Comparison of ENCODE assay signal across 9 cellular contexts in genomic region chr6:156395276-156395675, GRCh38.
DNase-seq lines count a peak whose midpoint lies in the region; ATAC-seq and TF ChIP-seq lines count a peak whose summit lies in the region.
"Had no signal": no experiment of that assay in that cellular context is flagged by ENCODE, and none has a peak within 500 bp of the region (broad histone marks: within the 10 kb centered on the region; RNA-seq: fewer than 3 reads in every experiment).

No MANE protein-coding gene starts in this region.

- peak; percentile 70 for ATAC-seq in HG02588 (IDR thresholded peaks at IDR 0.05; ENCODE audit: unreplicated experiment)
- peak; percentile 54 for ATAC-seq in effector memory CD8-positive, alpha-beta T cell (replicated peaks)

- H3K27me3 ChIP-seq in trophoblast cell (ENCODE audit: insufficient read depth, low read length) = no peaks in the 10 kb centered on the region
- no peaks in the 10 kb centered on the region for H3K27me3 ChIP-seq in prostate gland (replicated peaks; ENCODE audit: insufficient read depth)

- no peak overlapping the region for H3K18ac ChIP-seq in trophoblast cell (ENCODE audit: low read length)

- H3K4me3 Mint-ChIP-seq in effector memory CD8-positive, alpha-beta T cell = peak overlapping the region; percentile 28 to 72

- no peak for TF ChIP-seq CTCF in GM12864 (IDR thresholded peaks at IDR 0.05; ENCODE audit: low read depth, low read length, missing control alignments)
- no peak for TF ChIP-seq CTCF in OCI-LY7 (conservative IDR thresholded peaks at IDR 0.05; ENCODE audit: low read length)
- no peak for TF ChIP-seq CTCF in RWPE1 (conservative IDR thresholded peaks at IDR 0.05; ENCODE audit: low read depth)
- no peak for TF ChIP-seq CTCF in prostate gland (IDR thresholded peaks at IDR 0.05)

- H3K79me2 ChIP-seq in OCI-LY7 (ENCODE audit: insufficient read depth, low read depth, low read length) (peaks cover 22% of the 10 kb centered on the region; the same call in 1 of the 2 replicates), trophoblast cell (ENCODE audit: control insufficient read depth, insufficient read depth, low read length, poor library complexity) (no peaks in the 10 kb centered on the region)

- BruUV-seq in OCI-LY7 (replicated peaks; lab: Mats Ljungman, UMichigan) = no TSS peak

- no peak overlapping the region for H3K4ac ChIP-seq in trophoblast cell (ENCODE audit: low read depth, low read length)

- H3K23ac ChIP-seq in trophoblast cell (ENCODE audit: low read length) = no peak overlapping the region

- no peak overlapping the region for H2BK12ac ChIP-seq in trophoblast cell (ENCODE audit: low read length)

- no peak overlapping the region for H4K12ac ChIP-seq in trophoblast cell (ENCODE audit: low read depth, low read length)

- H3K27ac ChIP-seq in OCI-LY7 (ENCODE audit: low read depth, low read length, poor library complexity, severe bottlenecking) (peak overlapping the region; percentile 99), trophoblast cell (ENCODE audit: low read depth, low read length) (no peak overlapping the region), RWPE1 (no peak overlapping the region), prostate gland (no peak overlapping the region)

- WGBS in trophoblast cell (ENCODE audit: extremely low coverage, insufficient coverage, insufficient read length) = no CpG with 5 or more reads among the region's 6 CpGs
- 74% methylated on average over 6 of the region's 6 CpGs for WGBS in prostate gland

- H2AFZ ChIP-seq in OCI-LY7 (ENCODE audit: low read length) (peak overlapping the region; percentile 70; the same call in 1 of the 2 replicates), trophoblast cell (ENCODE audit: insufficient read depth, low read length, poor library complexity) (no peak overlapping the region)

- DNase-seq in GM12864 (ENCODE audit: low read depth) (peak; percentile 68), OCI-LY7 (ENCODE audit: low spot score) (peak; percentile 95), trophoblast cell (no peak), NCI-H1048 (lab: John Stamatoyannopoulos, UW) (no peak), RWPE1 (ENCODE audit: low spot score) (no peak), prostate gland (ENCODE audit: low spot score) (no peak)
- DNase-seq in effector memory CD8-positive, alpha-beta T cell = peak in 2 of 3 experiments; percentile 28 to 30
- DNase-seq: amniotic stem cell had no signal

- no peak overlapping the region for H2BK120ac ChIP-seq in trophoblast cell (ENCODE audit: insufficient read depth, low read length, poor library complexity)

- no peak for TF ChIP-seq POLR2A in prostate gland (IDR thresholded peaks at IDR 0.05)

- peak overlapping the region; percentile 95 for H3K4me2 ChIP-seq in OCI-LY7 (ENCODE audit: low read length)
- no peak overlapping the region for H3K4me2 ChIP-seq in trophoblast cell (ENCODE audit: low read length)

- CTCF ChIA-PET in OCI-LY7 (lab: Charles Lee; ENCODE audit: unreplicated experiment) (interaction anchor here (0.5 to 1.7 kb wide), 2 partner anchors 106 to 187 kb away, joined by 3 read pairs; no protein-coding TSS in a partner anchor), RWPE1 (lab: Yijun Ruan, JAX) (no interaction called here)

- POLR2A ChIA-PET in OCI-LY7 (lab: Charles Lee) = interaction anchor here (0.6 to 5.8 kb wide), 11 partner anchors 18 to 358 kb away, joined by 3 to 45 read pairs (median 4); no protein-coding TSS in a partner anchor
- POLR2A ChIA-PET in RWPE1 (lab: Yijun Ruan, JAX; ENCODE audit: low non-redundant PET) = no interaction called here

- H3K36me3 ChIP-seq in OCI-LY7 (ENCODE audit: insufficient read depth, low read length) (0 out of 2 replicates have a peak, but pooled peaks cover 5% of the 10 kb centered on the region), trophoblast cell (ENCODE audit: control insufficient read depth in 1 of 2, insufficient read depth in 2 of 2, low read length in 2 of 2) (no peaks in the 10 kb centered on the region), prostate gland (no peaks in the 10 kb centered on the region)

- intact Hi-C loops in OCI-LY7 (cut with micrococcal nuclease; ENCODE audit: unreplicated experiment) = loop anchor here (2.0 to 10.0 kb wide), 4 partner anchors 208 to 1080 kb away; partner anchors contain the start of gene TFB1M
- intact Hi-C loops in prostate gland (cut with DNase I) = no loop called here

- H3K4me1 Mint-ChIP-seq in effector memory CD8-positive, alpha-beta T cell (ENCODE audit: low read depth in 2 of 2) = peaks cover 6 to 26% of the 10 kb centered on the region in 2 donors

- no peak overlapping the region for H4K8ac ChIP-seq in trophoblast cell (ENCODE audit: low read depth, low read length)

- H3K27me3 Mint-ChIP-seq in effector memory CD8-positive, alpha-beta T cell = peaks cover 35 to 46% of the 10 kb centered on the region in 2 donors

- H3K36me3 Mint-ChIP-seq in effector memory CD8-positive, alpha-beta T cell (ENCODE audit: insufficient read depth) = no peaks in the 10 kb centered on the region

- H3K4me3 ChIP-seq in GM12864 (ENCODE audit: low read depth, low read length) (peak overlapping the region; percentile 14; the same call in 1 of the 2 replicates), OCI-LY7 (ENCODE audit: low read depth, low read length, poor library complexity, severe bottlenecking) (peak overlapping the region; percentile 70), trophoblast cell (ENCODE audit: low read depth, low read length) (no peak overlapping the region), prostate gland (no peak overlapping the region)

- H3K9me3 ChIP-seq in OCI-LY7 (ENCODE audit: low read length) (no peaks in the 10 kb centered on the region), trophoblast cell (ENCODE audit: insufficient read depth, low read depth, low read length) (no peaks in the 10 kb centered on the region), prostate gland (no peaks in the 10 kb centered on the region)

- H3K9me3 Mint-ChIP-seq in effector memory CD8-positive, alpha-beta T cell = no peaks in the 10 kb centered on the region

- no peak overlapping the region for H4K91ac ChIP-seq in trophoblast cell (ENCODE audit: low read depth, low read length)

- H3K9me2 ChIP-seq in OCI-LY7 (ENCODE audit: insufficient read depth, low read length) = no peaks in the 10 kb centered on the region

- peak overlapping the region in 1 of 2 donors; percentile 72 for H3K27ac Mint-ChIP-seq in effector memory CD8-positive, alpha-beta T cell

- H2BK5ac ChIP-seq in trophoblast cell (ENCODE audit: low read depth, low read length, poor library complexity) = no peak overlapping the region

- no peaks in the 10 kb centered on the region for H3K79me1 ChIP-seq in trophoblast cell (ENCODE audit: low read length)

- H3K4me1 ChIP-seq in OCI-LY7 (ENCODE audit: insufficient read depth, low read length, poor library complexity, severe bottlenecking) (peaks cover 92% of the 10 kb centered on the region), trophoblast cell (ENCODE audit: control insufficient read depth in 1 of 2, insufficient read depth in 2 of 2, low read length in 2 of 2) (peaks cover 5 to 7% of the 10 kb centered on the region in 2 experiments), prostate gland (replicated peaks) (no peaks in the 10 kb centered on the region)

- no peaks in the 10 kb centered on the region for H4K20me1 ChIP-seq in OCI-LY7 (ENCODE audit: insufficient read depth, low read length)

- no peak overlapping the region for H3K9ac ChIP-seq in trophoblast cell (ENCODE audit: low read length)

- no peak overlapping the region for H3K14ac ChIP-seq in trophoblast cell (ENCODE audit: low read length)

- no peak overlapping the region for H2AK5ac ChIP-seq in trophoblast cell (ENCODE audit: low read length)

Comparison
In these comparisons a context has a peak if more than half of its experiments do, and no peak if none do; other contexts are left out.
1. DNase-seq: peak in GM12864 (single experiment), OCI-LY7 (single experiment) and effector memory CD8-positive, alpha-beta T cell (2 of 3); none in trophoblast cell (0 of 2), NCI-H1048 (single experiment), RWPE1 (single experiment) and prostate gland (single experiment).
2. H3K4me3 ChIP-seq: peak in GM12864 (single experiment) and OCI-LY7 (single experiment); none in trophoblast cell (single experiment) and prostate gland (0 of 2).